8 cellular contexts compared by ENCODE assay signal in the genomic region with DNA sequence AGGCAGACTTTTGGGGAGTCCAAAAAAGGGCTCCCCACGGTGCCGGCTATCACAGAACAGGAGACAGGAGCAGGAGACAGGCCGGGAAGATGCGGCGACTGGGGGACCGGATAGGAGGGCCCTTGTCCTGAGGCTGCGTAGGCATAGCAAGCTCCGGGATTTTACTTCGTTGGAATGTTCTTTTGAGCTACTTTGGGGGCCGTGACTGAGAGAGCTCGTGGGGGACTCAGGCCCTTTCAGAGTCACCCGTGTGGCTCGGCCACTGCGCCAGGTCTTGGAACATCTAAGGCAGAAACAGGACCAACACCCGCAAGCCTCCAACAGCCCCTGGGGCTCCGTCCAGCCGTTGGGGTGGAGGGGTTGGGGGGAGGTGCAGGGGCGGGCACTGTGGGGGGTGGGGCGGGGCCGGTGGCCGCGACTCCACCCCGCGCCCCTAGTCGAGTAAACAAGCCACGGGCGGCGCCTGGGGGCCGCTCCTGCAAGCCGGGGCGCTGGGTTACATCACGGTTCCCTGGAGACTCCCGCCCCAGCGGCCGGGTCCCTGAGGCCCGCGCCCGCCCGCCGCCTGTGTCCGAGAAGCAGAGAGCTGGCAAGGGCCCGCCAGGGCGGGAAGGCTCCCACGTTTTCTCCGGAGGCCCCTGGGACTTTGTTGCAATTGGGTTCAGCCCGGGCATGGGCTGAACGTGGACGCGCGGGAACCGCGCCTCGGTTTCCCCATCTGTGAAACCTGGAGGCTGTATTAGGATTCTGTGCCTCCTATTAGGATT. TPM values are rescaled to one million over a fixed set of nuclear protein-coding genes. Genes with fewer than 3 reads are reported as not detected.
DNase-seq lines count a peak whose midpoint lies in the region; ATAC-seq and TF ChIP-seq lines count a peak whose summit lies in the region.

No MANE protein-coding gene starts in this region.

- peak; percentile 27 for TF ChIP-seq POLR2A in erythroblast (IDR thresholded peaks at IDR 0.05; ENCODE audit: low read length)

- peak; percentile 56 to 73 for ATAC-seq in natural killer cell treated with Interleukin-12 subunit alpha and Interleukin-12 subunit beta and Interleukin-15 and Interleukin-18, amount 100 ng/mL, for 72 hours
- no peak for ATAC-seq in GM19328 (IDR thresholded peaks at IDR 0.05; ENCODE audit: unreplicated experiment)

- no peaks in the 10 kb centered on the region for H3K36me3 ChIP-seq in BE2C

- H3K27me3 ChIP-seq in BE2C, result no peaks in the 10 kb centered on the region

- H3K4me1 ChIP-seq in BE2C, result peaks cover 20% of the 10 kb centered on the region

- H3K9me3 Mint-ChIP-seq in natural killer cell treated with Interleukin-12 subunit alpha and Interleukin-12 subunit beta and Interleukin-15 and Interleukin-18, amount 100 ng/mL, for 72 hours, result no peaks in the 10 kb centered on the region

- peak overlapping the region; percentile 48 for H3K4me3 Mint-ChIP-seq in natural killer cell treated with Interleukin-12 subunit alpha and Interleukin-12 subunit beta and Interleukin-15 and Interleukin-18, amount 100 ng/mL, for 72 hours

- H3K27ac Mint-ChIP-seq in natural killer cell treated with Interleukin-12 subunit alpha and Interleukin-12 subunit beta and Interleukin-15 and Interleukin-18, amount 100 ng/mL, for 72 hours, result no peak overlapping the region

- H3K36me3 Mint-ChIP-seq in natural killer cell treated with Interleukin-12 subunit alpha and Interleukin-12 subunit beta and Interleukin-15 and Interleukin-18, amount 100 ng/mL, for 72 hours, result no peaks in the 10 kb centered on the region

- H3K4me1 Mint-ChIP-seq in natural killer cell treated with Interleukin-12 subunit alpha and Interleukin-12 subunit beta and Interleukin-15 and Interleukin-18, amount 100 ng/mL, for 72 hours (ENCODE audit: low read depth in 2 of 2), result peaks cover 9 to 24% of the 10 kb centered on the region in 2 donors

- no peaks in the 10 kb centered on the region for H3K9me3 ChIP-seq in BE2C

- TF ChIP-seq CTCF in BE2C (IDR thresholded peaks at IDR 0.05; ENCODE audit: low read depth, low read length), result no peak

- H3K27me3 Mint-ChIP-seq in natural killer cell treated with Interleukin-12 subunit alpha and Interleukin-12 subunit beta and Interleukin-15 and Interleukin-18, amount 100 ng/mL, for 72 hours, result peaks cover 0 to 2% of the 10 kb centered on the region in 2 donors

- H3K4me3 ChIP-seq in BE2C (ENCODE audit: low read depth, low read length), result peak overlapping the region; percentile 49

- peak; percentile 63 for DNase-seq in BE2C
- peak; percentile 51 for DNase-seq in NAMALWA (ENCODE audit: low spot score)
- peak; percentile 79 to 88 for DNase-seq in erythroblast (lab: John Stamatoyannopoulos, UW)
- peak; percentile 61 for DNase-seq in natural killer cell treated with Interleukin-12 subunit alpha and Interleukin-12 subunit beta and Interleukin-15 and Interleukin-18, amount 100 ng/mL, for 72 hours (ENCODE audit: low spot score)
- no peak for DNase-seq in EL
- DNase-seq in NCI-H510A treated with DMSO at 0.1 percent for 48 hours (lab: John Stamatoyannopoulos, UW), result no peak
- DNase-seq in NCI-H2081 treated with DMSO at 0.1 percent for 48 hours (lab: John Stamatoyannopoulos, UW), result no peak

RNA-seq across cellular contexts. Expression of a gene that starts 23.3 kb away (rescaled TPM):
- polyA plus RNA-seq in BE2C (2012; ENCODE audit: insufficient read depth, insufficient read length, low read depth), result 59.8 TPM
- total RNA-seq in natural killer cell treated with Interleukin-12 subunit alpha and Interleukin-12 subunit beta and Interleukin-15 and Interleukin-18, amount 100 ng/mL, for 72 hours, result 10 to 100 TPM; 26.8 to 30.3 TPM

Comparison
In these comparisons a context has a peak if more than half of its experiments do, and no peak if none do; other contexts are left out.
1. DNase-seq: peak in BE2C (single experiment), NAMALWA (single experiment), erythroblast (2 of 2) and natural killer cell treated with Interleukin-12 subunit alpha and Interleukin-12 subunit beta and Interleukin-15 and Interleukin-18, amount 100 ng/mL, for 72 hours (single experiment); none in EL (single experiment), NCI-H510A treated with DMSO at 0.1 percent for 48 hours (single experiment) and NCI-H2081 treated with DMSO at 0.1 percent for 48 hours (single experiment).